ENCODE assay signal across 33 cellular contexts in genomic region chr15:79075256-79075655, GRCh38. TPM values are rescaled to one million over a fixed set of nuclear protein-coding genes. Genes with fewer than 3 reads are reported as not detected.
"Had no signal": no experiment of that assay in that cellular context is flagged by ENCODE, and none has a peak within 500 bp of the region (broad histone marks: within the 10 kb centered on the region; RNA-seq: fewer than 3 reads in every experiment).

No MANE protein-coding gene starts in this region.

- H3K4me1 Mint-ChIP-seq: activated naive CD4-positive, alpha-beta T cell treated with anti-CD3 and anti-CD28 coated beads, Interleukin-2, amount 10 ng/mL, durations not matched to agents 7 days and 5 days; activated T-helper 17 cell treated with anti-CD3 and anti-CD28 coated beads, Interleukin-2, amount 50 U/mL, for 72 hours; brain had no signal

- H3K4me3 Mint-ChIP-seq: activated B cell treated with CpG ODN at 0.5 μM for 24 hours; activated CD8-positive, alpha-beta T cell treated with anti-CD3 and anti-CD28 coated beads for 36 hours; activated naive CD4-positive, alpha-beta T cell treated with anti-CD3 and anti-CD28 coated beads, Interleukin-2, amount 10 ng/mL, durations not matched to agents 7 days and 5 days; activated naive CD8-positive, alpha-beta T cell treated with anti-CD3 and anti-CD28 coated beads, Interleukin-2, amount 10 ng/mL, durations not matched to agents 7 days and 5 days; activated T-cell treated with anti-CD3 and anti-CD28 coated beads, Interleukin-2, amount 50 U/mL, for 4 hours; activated T-helper 17 cell treated with anti-CD3 and anti-CD28 coated beads, Interleukin-2, amount 50 U/mL, for 72 hours; brain; central memory CD8-positive, alpha-beta T cell; T-helper 17 cell; T-helper 2 cell treated with Interferon-gamma antibody and Interleukin-4, amounts not matched to agents 5 μg/mL and 100 μg/mL, for 36 hours had no signal

- H3K4me3 ChIP-seq: ascending aorta, breast epithelium, cardiac muscle cell, esophagus squamous epithelium, gastroesophageal sphincter had no signal

- H3K9me3 ChIP-seq: ascending aorta, breast epithelium, esophagus squamous epithelium, gastroesophageal sphincter had no signal

- H3K27ac ChIP-seq: ascending aorta, breast epithelium, cardiac muscle cell, epithelial cell of prostate, esophagus squamous epithelium, gastroesophageal sphincter, WERI-Rb-1 had no signal

- H3K27me3 Mint-ChIP-seq: activated B cell treated with CpG ODN at 0.5 μM for 24 hours; activated CD8-positive, alpha-beta T cell treated with anti-CD3 and anti-CD28 coated beads for 36 hours; activated T-helper 17 cell treated with anti-CD3 and anti-CD28 coated beads, Interleukin-2, amount 50 U/mL, for 72 hours had no signal

- H3K36me3 ChIP-seq: ascending aorta, breast epithelium, cardiac muscle cell, esophagus squamous epithelium, gastroesophageal sphincter, WERI-Rb-1 had no signal

- H3K36me3 Mint-ChIP-seq: activated naive CD4-positive, alpha-beta T cell treated with anti-CD3 and anti-CD28 coated beads, Interleukin-2, amount 10 ng/mL, durations not matched to agents 7 days and 5 days; activated naive CD4-positive, alpha-beta T cell treated with anti-CD3 and anti-CD28 coated beads, Interleukin-2, amount 50 U/mL, for 72 hours; activated naive CD8-positive, alpha-beta T cell treated with anti-CD3 and anti-CD28 coated beads, Interleukin-2, amount 10 ng/mL, durations not matched to agents 7 days and 5 days; brain had no signal

- DNase-seq: activated B cell treated with CpG ODN at 0.5 μM for 24 hours; activated CD4-positive, alpha-beta T cell treated with anti-CD3 and anti-CD28 coated beads for 4 hours; activated CD4-positive, alpha-beta T cell treated with anti-CD3 and anti-CD28 coated beads, Interleukin-2, amount 50 U/mL, for 1 hour; activated CD4-positive, alpha-beta T cell treated with anti-CD3 and anti-CD28 coated beads, Interleukin-2, amount 50 U/mL, for 48 hours; activated CD4-positive, CD25-positive, alpha-beta regulatory T cell treated with anti-CD3 and anti-CD28 coated beads, Interleukin-2, amount 50 U/mL, for 72 hours; activated CD8-positive, alpha-beta memory T cell treated with anti-CD3 and anti-CD28 coated beads for 24 hours; activated CD8-positive, alpha-beta T cell treated with anti-CD3 and anti-CD28 coated beads for 36 hours; activated gamma-delta T cell; activated naive CD4-positive, alpha-beta T cell; activated naive CD4-positive, alpha-beta T cell treated with anti-CD3 and anti-CD28 coated beads, Interleukin-2, amount 10 ng/mL, durations not matched to agents 7 days and 5 days; activated naive CD8-positive, alpha-beta T cell treated with anti-CD3 and anti-CD28 coated beads, Interleukin-2, amount 10 ng/mL, durations not matched to agents 7 days and 5 days; activated T-cell treated with anti-CD3 and anti-CD28 coated beads, Interleukin-2, amount 50 U/mL, for 4 hours; cortex of kidney; dermis blood vessel endothelial cell; effector CD4-positive, alpha-beta T cell; esophagus squamous epithelium; foreskin melanocyte; T-helper 1 cell; T-helper 17 cell; T1000; WERI-Rb-1 had no signal

- ATAC-seq: activated CD8-positive, alpha-beta T cell treated with anti-CD3 and anti-CD28 coated beads for 36 hours; activated naive CD4-positive, alpha-beta T cell treated with anti-CD3 and anti-CD28 coated beads, Interleukin-2, amount 50 U/mL, for 72 hours; activated T-cell treated with anti-CD3 and anti-CD28 coated beads, Interleukin-2, amount 50 U/mL, for 4 hours; activated T-helper 17 cell treated with anti-CD3 and anti-CD28 coated beads, Interleukin-2, amount 50 U/mL, for 72 hours; gastroesophageal sphincter; T-helper 17 cell had no signal

- H3K27me3 ChIP-seq: ascending aorta, breast epithelium had no signal

- H3K9me3 Mint-ChIP-seq: activated B cell treated with CpG ODN at 0.5 μM for 24 hours; activated CD8-positive, alpha-beta T cell treated with anti-CD3 and anti-CD28 coated beads for 36 hours; activated naive CD4-positive, alpha-beta T cell treated with anti-CD3 and anti-CD28 coated beads, Interleukin-2, amount 10 ng/mL, durations not matched to agents 7 days and 5 days; activated naive CD4-positive, alpha-beta T cell treated with anti-CD3 and anti-CD28 coated beads, Interleukin-2, amount 50 U/mL, for 72 hours; activated T-cell treated with anti-CD3 and anti-CD28 coated beads, Interleukin-2, amount 50 U/mL, for 4 hours; activated T-helper 17 cell treated with anti-CD3 and anti-CD28 coated beads, Interleukin-2, amount 50 U/mL, for 72 hours; brain; central memory CD8-positive, alpha-beta T cell; T-helper 2 cell treated with Interferon-gamma antibody and Interleukin-4, amounts not matched to agents 5 μg/mL and 100 μg/mL, for 36 hours had no signal

- H3K4me1 ChIP-seq: ascending aorta, breast epithelium, esophagus squamous epithelium, gastroesophageal sphincter had no signal

- H3K27ac Mint-ChIP-seq: activated B cell treated with CpG ODN at 0.5 μM for 24 hours; activated CD8-positive, alpha-beta T cell treated with anti-CD3 and anti-CD28 coated beads for 36 hours; activated naive CD4-positive, alpha-beta T cell treated with anti-CD3 and anti-CD28 coated beads, Interleukin-2, amount 10 ng/mL, durations not matched to agents 7 days and 5 days; activated naive CD4-positive, alpha-beta T cell treated with anti-CD3 and anti-CD28 coated beads, Interleukin-2, amount 50 U/mL, for 72 hours; activated naive CD8-positive, alpha-beta T cell treated with anti-CD3 and anti-CD28 coated beads, Interleukin-2, amount 10 ng/mL, durations not matched to agents 7 days and 5 days; activated T-helper 17 cell treated with anti-CD3 and anti-CD28 coated beads, Interleukin-2, amount 50 U/mL, for 72 hours; brain; T-helper 17 cell; T-helper 2 cell treated with Interferon-gamma antibody and Interleukin-4, amounts not matched to agents 5 μg/mL and 100 μg/mL, for 36 hours had no signal

RNA-seq across cellular contexts. Expression of gene RASGRF1, which starts 15.3 kb away (rescaled TPM):
- total RNA-seq: activated CD8-positive, alpha-beta T cell treated with anti-CD3 and anti-CD28 coated beads for 36 hours; activated naive CD4-positive, alpha-beta T cell treated with anti-CD3 and anti-CD28 coated beads, Interleukin-2, amount 50 U/mL, for 72 hours; activated naive CD8-positive, alpha-beta T cell treated with anti-CD3 and anti-CD28 coated beads, Interleukin-2, amount 10 ng/mL, durations not matched to agents 7 days and 5 days; activated T-helper 17 cell treated with anti-CD3 and anti-CD28 coated beads, Interleukin-2, amount 50 U/mL, for 72 hours; ascending aorta; endothelial cell of umbilical vein; fibroblast of lung had no signal
- polyA plus RNA-seq: cardiac muscle cell had no signal
